10 cellular contexts compared by ENCODE assay signal in genomic region chr4:45770958-45771357, GRCh38.
"Had no signal": no experiment of that assay in that cellular context is flagged by ENCODE, and none has a peak within 500 bp of the region (broad histone marks: within the 10 kb centered on the region; RNA-seq: fewer than 3 reads in every experiment).

No MANE protein-coding gene starts in this region.

- H3K9ac ChIP-seq: KMS-11 had no signal

- H3K4me1 ChIP-seq: HAP-1 had no signal

- FAIRE-seq: H54 had no signal

- DNase-seq: GOT3, HFFc6, Karpas-422, KBM-7 had no signal

- H3K9me3 ChIP-seq: HAP-1 had no signal

- H3K36me3 Mint-ChIP-seq: IgD-negative memory B cell had no signal

- ATAC-seq: HCT116 had no signal

- H3K27ac ChIP-seq: HL-60, KMS-11 had no signal

- H3K27me3 Mint-ChIP-seq: IgD-negative memory B cell had no signal

- H3K4me2 ChIP-seq: KMS-11 had no signal

- H3K4me1 Mint-ChIP-seq: IgD-negative memory B cell had no signal

- H3K4me3 Mint-ChIP-seq: HFFc6, IgD-negative memory B cell had no signal

- H3K4me3 ChIP-seq: HAP-1 had no signal

- H3K36me3 ChIP-seq: HAP-1 had no signal

- H3K27ac Mint-ChIP-seq: HFFc6, IgD-negative memory B cell had no signal
